Comparison of ENCODE assay signal across 18 cellular contexts in genomic region chr22:29190051-29190450, GRCh38.
"Had no signal": no experiment of that assay in that cellular context is flagged by ENCODE, and none has a peak within 500 bp of the region (broad histone marks: within the 10 kb centered on the region; RNA-seq: fewer than 3 reads in every experiment).

No MANE protein-coding gene starts in this region.

- H3K36me3 ChIP-seq: pancreas, thoracic aorta, transverse colon had no signal

- ATAC-seq: esophagus mucosa; naive thymus-derived CD4-positive, alpha-beta T cell; pancreas; right cardiac atrium had no signal

- H3K9me3 Mint-ChIP-seq: neural crest cell; stimulated activated naive CD8-positive, alpha-beta T cell treated with anti-CD3 and anti-CD28 coated beads, Interleukin-15, Interleukin-2, amounts not matched to agents 100 ng/mL and 50 ng/mL, for 24 hours had no signal

- H3K27me3 ChIP-seq: dorsolateral prefrontal cortex, pancreas, transverse colon had no signal

- H3K4me3 Mint-ChIP-seq: naive thymus-derived CD4-positive, alpha-beta T cell; neural crest cell; stimulated activated naive CD8-positive, alpha-beta T cell treated with anti-CD3 and anti-CD28 coated beads, Interleukin-15, Interleukin-2, amounts not matched to agents 100 ng/mL and 50 ng/mL, for 24 hours had no signal

- H3K9me3 ChIP-seq: pancreas, thoracic aorta had no signal

- DNase-seq: central memory CD4-positive, alpha-beta T cell; cortex of kidney; effector CD8-positive, alpha-beta T cell; kidney glomerular epithelial cell; mammary epithelial cell; naive thymus-derived CD4-positive, alpha-beta T cell; occipital lobe; pancreas; right cardiac atrium; stimulated activated CD4-positive, alpha-beta T cell treated with anti-CD3 and anti-CD28 coated beads, Interleukin-2, amount 100 ng/mL, for 48 hours; transverse colon had no signal

- H3K27ac Mint-ChIP-seq: naive thymus-derived CD4-positive, alpha-beta T cell; progenitor cell of endocrine pancreas; stimulated activated naive CD8-positive, alpha-beta T cell treated with anti-CD3 and anti-CD28 coated beads, Interleukin-15, Interleukin-2, amounts not matched to agents 100 ng/mL and 50 ng/mL, for 24 hours had no signal

- H3K27me3 Mint-ChIP-seq: progenitor cell of endocrine pancreas had no signal

- H3K4me3 ChIP-seq: dorsolateral prefrontal cortex, pancreas, smooth muscle cell, thoracic aorta, transverse colon had no signal

- H3K4me1 ChIP-seq: pancreas, transverse colon had no signal

- H3K4me1 Mint-ChIP-seq: naive thymus-derived CD4-positive, alpha-beta T cell had no signal

- H3K27ac ChIP-seq: dorsolateral prefrontal cortex, pancreas, thoracic aorta, transverse colon had no signal
